In genomic region chr3:9503283-9503682, GRCh38 we compare ENCODE assay signal across 8 cellular contexts. TPM values are rescaled to one million over a fixed set of nuclear protein-coding genes. Genes with fewer than 3 reads are reported as not detected.
DNase-seq lines count a peak whose midpoint lies in the region; ATAC-seq and TF ChIP-seq lines count a peak whose summit lies in the region.

No MANE protein-coding gene starts in this region.

- H2BK15ac ChIP-seq in neuronal stem cell (ENCODE audit: low read length), result no peak overlapping the region

- no peak overlapping the region for H2AK5ac ChIP-seq in neuronal stem cell (ENCODE audit: low read depth, low read length)

- no peak overlapping the region for H3K4me3 Mint-ChIP-seq in activated T-cell treated with anti-CD3 and anti-CD28 coated beads, Interleukin-2, amount 50 U/mL, for 24 hours

- peaks cover 7% of the 10 kb centered on the region for H3K4me1 Mint-ChIP-seq in activated T-cell treated with anti-CD3 and anti-CD28 coated beads, Interleukin-2, amount 50 U/mL, for 24 hours (ENCODE audit: low read depth)

- H3K18ac ChIP-seq in neuronal stem cell (ENCODE audit: low read length), result no peak overlapping the region

- H3K9ac ChIP-seq in neuronal stem cell (ENCODE audit: low read depth, low read length, poor library complexity), result no peak overlapping the region

- ATAC-seq in Panc1, result peak; percentile 75
- ATAC-seq in GM21786 (IDR thresholded peaks at IDR 0.05; ENCODE audit: unreplicated experiment), result no peak

- no peak overlapping the region for H3K27ac Mint-ChIP-seq in activated T-cell treated with anti-CD3 and anti-CD28 coated beads, Interleukin-2, amount 50 U/mL, for 24 hours

- H3K9me3 ChIP-seq in Panc1 (ENCODE audit: control insufficient read depth, insufficient read depth, low read depth, low read length), result no peaks in the 10 kb centered on the region
- peaks cover 0 to 2% of the 10 kb centered on the region in 2 donors for H3K9me3 ChIP-seq in neuronal stem cell (replicated peaks in 1 of 2; ENCODE audit: control insufficient read depth in 2 of 2, insufficient read depth in 1 of 2, low read depth in 1 of 2, low read length in 2 of 2)

- H3K4me2 ChIP-seq in neuronal stem cell (ENCODE audit: insufficient read depth, low read length, poor library complexity, severe bottlenecking), result no peak overlapping the region

- peak; percentile 96 for DNase-seq in ELF-1 (ENCODE audit: low read depth, low spot score)
- DNase-seq in HS-27A (ENCODE audit: low read depth), result peak; percentile 42
- DNase-seq in Panc1 (ENCODE audit: low read depth, low spot score), result peak; percentile 62
- peak; percentile 84 for DNase-seq in activated T-cell treated with anti-CD3 and anti-CD28 coated beads, Interleukin-2, amount 50 U/mL, for 24 hours
- DNase-seq in fibroblast of peridontal ligament (ENCODE audit: extremely low read depth), result peak; percentile 64
- DNase-seq in neuronal stem cell (ENCODE audit: low spot score), result peak; percentile 85
- peak; percentile 17 for DNase-seq in stromal cell of bone marrow (ENCODE audit: low read depth)

- H3K4me1 ChIP-seq in Panc1 (ENCODE audit: control insufficient read depth, insufficient read depth, low read length), result no peaks in the 10 kb centered on the region
- H3K4me1 ChIP-seq in neuronal stem cell (ENCODE audit: control insufficient read depth in 2 of 2, insufficient read depth in 1 of 2, low read depth in 1 of 2, low read length in 2 of 2), result peaks cover 6 to 10% of the 10 kb centered on the region in 2 donors

- H3K36me3 ChIP-seq in Panc1 (ENCODE audit: control insufficient read depth, insufficient read depth, low read length) (no peaks in the 10 kb centered on the region), neuronal stem cell (replicated peaks in 1 of 2; ENCODE audit: control insufficient read depth in 2 of 2, insufficient read depth in 2 of 2, low read length in 2 of 2) (no peaks in the 10 kb centered on the region)

- no peak overlapping the region for H3K23ac ChIP-seq in neuronal stem cell (ENCODE audit: low read depth, low read length, poor library complexity)

- no peak overlapping the region for H2BK5ac ChIP-seq in neuronal stem cell (ENCODE audit: low read length)

- H3K14ac ChIP-seq in neuronal stem cell (ENCODE audit: low read length), result no peak overlapping the region

- H3K4ac ChIP-seq in neuronal stem cell (ENCODE audit: low read length), result no peak overlapping the region

- no CpG with 5 or more reads among the region's 4 CpGs for WGBS in neuronal stem cell (ENCODE audit: extremely low coverage in 2 of 2, insufficient read length in 2 of 2, insufficient replicate concordance in 1 of 2), 2 donors

- in situ Hi-C loops in Panc1 (cut with HindIII; ENCODE audit: low pct_unique_long_range_greater_than_20kb, low sequenced_read_pairs), result no loop called here

- peaks cover 48% of the 10 kb centered on the region for H3K27me3 Mint-ChIP-seq in activated T-cell treated with anti-CD3 and anti-CD28 coated beads, Interleukin-2, amount 50 U/mL, for 24 hours

- peak; percentile 89 for TF ChIP-seq CTCF in Panc1 (IDR thresholded peaks at IDR 0.05)

- H3K4me3 ChIP-seq in Panc1 (ENCODE audit: low read depth in 2 of 2, low read length in 2 of 2), result no peak overlapping the region
- no peak overlapping the region for H3K4me3 ChIP-seq in neuronal stem cell (ENCODE audit: low read length in 2 of 2)

- H4K8ac ChIP-seq in neuronal stem cell (ENCODE audit: low read depth, low read length), result no peak overlapping the region

- no peaks in the 10 kb centered on the region for H3K79me1 ChIP-seq in neuronal stem cell (ENCODE audit: low read depth, low read length)

- no TSS peak for BruUV-seq in Panc1 (replicated peaks; lab: Mats Ljungman, UMichigan)

- CTCF ChIA-PET in Panc1 (lab: Charles Lee), result interaction anchor here (0.6 to 1.0 kb wide), 2 partner anchors 11 to 227 kb away, joined by 3 to 4 read pairs; no protein-coding TSS in a partner anchor

- H3K27ac ChIP-seq in Panc1 (ENCODE audit: low read length) (no peak overlapping the region), neuronal stem cell (replicated peaks; ENCODE audit: low read length) (no peak overlapping the region)

- no peaks in the 10 kb centered on the region for H3K9me3 Mint-ChIP-seq in activated T-cell treated with anti-CD3 and anti-CD28 coated beads, Interleukin-2, amount 50 U/mL, for 24 hours

- no peak overlapping the region for H2AFZ ChIP-seq in neuronal stem cell (ENCODE audit: low read length)

- no peaks in the 10 kb centered on the region for H3K36me3 Mint-ChIP-seq in activated T-cell treated with anti-CD3 and anti-CD28 coated beads, Interleukin-2, amount 50 U/mL, for 24 hours (ENCODE audit: low read depth)

- H2BK120ac ChIP-seq in neuronal stem cell (ENCODE audit: low read depth, low read length), result no peak overlapping the region

- POLR2A ChIA-PET in Panc1 (lab: Charles Lee), result no interaction called here

- intact Hi-C loops in Panc1 (cut with micrococcal nuclease; ENCODE audit: unreplicated experiment), result loop anchor here (5.0 kb wide), 1 partner anchor 204 kb away; no protein-coding TSS in a partner anchor

- H4K91ac ChIP-seq in neuronal stem cell (ENCODE audit: low read depth, low read length, poor library complexity), result no peak overlapping the region

- no peak overlapping the region for H2BK12ac ChIP-seq in neuronal stem cell (ENCODE audit: low read length)

- H3K27me3 ChIP-seq in Panc1 (ENCODE audit: control insufficient read depth, insufficient read depth, low read length) (no peaks in the 10 kb centered on the region), neuronal stem cell (ENCODE audit: control insufficient read depth in 3 of 3, insufficient read depth in 3 of 3, low read depth in 1 of 3, low read length in 3 of 3) (peaks cover 0 to 34% (median 20%) of the 10 kb centered on the region in 3 experiments)

RNA-seq across cellular contexts. Expression of gene LHFPL4, which starts 50.3 kb away (rescaled TPM):
- total RNA-seq in Panc1 (2021; ENCODE audit: unreplicated experiment), result not detected
- polyA plus RNA-seq in Panc1 (2012; ENCODE audit: insufficient read length), result not detected
- polyA plus RNA-seq in neuronal stem cell (2013, experiment 1 of 2), result 0.64 TPM
- 0.30 TPM for polyA plus RNA-seq in neuronal stem cell (2013, experiment 2 of 2)

Comparison
In these comparisons a context has a peak if more than half of its experiments do, and no peak if none do; other contexts are left out.
1. DNase-seq: peak in every context shown above with its lines; median percentile 96 in ELF-1; 85 in neuronal stem cell; 84 in activated T-cell treated with anti-CD3 and anti-CD28 coated beads, Interleukin-2, amount 50 U/mL, for 24 hours; 64 in fibroblast of peridontal ligament; 62 in Panc1; 42 in HS-27A; 17 in stromal cell of bone marrow.